ENCODE assay signal across 8 cellular contexts in the genomic region with DNA sequence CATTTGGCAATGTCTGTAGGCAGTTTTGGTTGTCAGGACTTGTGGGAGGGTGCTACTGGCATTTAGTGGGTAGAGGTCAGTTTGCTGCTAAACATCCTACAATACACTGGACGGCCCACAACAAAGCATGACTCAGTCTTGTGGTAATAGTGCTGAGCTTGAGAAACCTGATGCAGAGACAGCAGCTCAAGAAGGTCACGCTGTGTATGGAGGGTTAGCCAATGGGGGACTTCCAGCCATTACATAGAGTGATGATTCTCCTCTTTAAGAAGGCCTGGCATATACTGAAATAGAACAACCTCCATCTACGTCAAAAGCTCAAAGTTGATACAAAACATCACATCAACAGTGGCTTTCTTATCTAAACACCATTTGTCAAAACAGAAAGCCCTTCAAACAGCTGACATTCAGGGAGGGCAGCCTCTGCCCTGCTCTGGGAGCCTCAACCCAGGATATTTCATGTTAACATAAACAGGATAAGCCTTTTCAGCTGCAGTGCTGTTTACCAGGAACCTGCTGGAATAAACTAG.
DNase-seq lines count a peak whose midpoint lies in the region; TF ChIP-seq lines count a peak whose summit lies in the region.

No MANE protein-coding gene starts in this region.

- no peak for TF ChIP-seq POLR2A in prostate gland (IDR thresholded peaks at IDR 0.05)

- no peak overlapping the region for H3K27ac ChIP-seq in epithelial cell of prostate
- H3K27ac ChIP-seq in osteoblast (ENCODE audit: low read depth, low read length): peak overlapping the region; percentile 17
- H3K27ac ChIP-seq in prostate gland: no peak overlapping the region

- intact Hi-C loops in prostate gland (cut with DNase I): no loop called here

- no peaks in the 10 kb centered on the region for H3K36me3 ChIP-seq in MG63
- no peaks in the 10 kb centered on the region for H3K36me3 ChIP-seq in osteoblast (ENCODE audit: insufficient read depth, low read length)
- H3K36me3 ChIP-seq in prostate gland: no peaks in the 10 kb centered on the region

- H3K27me3 ChIP-seq in MG63 (no peaks in the 10 kb centered on the region), osteoblast (ENCODE audit: insufficient read depth, low read length) (peaks cover 7% of the 10 kb centered on the region), prostate gland (replicated peaks; ENCODE audit: insufficient read depth) (no peaks in the 10 kb centered on the region)

- no peak for TF ChIP-seq CTCF in GM13977 (IDR thresholded peaks at IDR 0.05; ENCODE audit: extremely low read depth, insufficient read depth, missing control alignments)
- no peak for TF ChIP-seq CTCF in osteoblast (IDR thresholded peaks at IDR 0.05; ENCODE audit: extremely low read depth, low read depth, low read length)
- TF ChIP-seq CTCF in prostate gland (IDR thresholded peaks at IDR 0.05): no peak

- peak overlapping the region; percentile 5 for H3K4me2 ChIP-seq in osteoblast (ENCODE audit: insufficient read depth, low read length)

- H3K9me3 ChIP-seq in MG63 (no peaks in the 10 kb centered on the region; the same call in 1 of the 2 replicates), osteoblast (ENCODE audit: low read depth, low read length) (no peaks in the 10 kb centered on the region), prostate gland (no peaks in the 10 kb centered on the region)

- no peaks in the 10 kb centered on the region for H3K79me2 ChIP-seq in osteoblast (ENCODE audit: insufficient read depth, low read length)

- DNase-seq in GM13977 (ENCODE audit: low spot score) (peak; percentile 12), MG63 (peak; percentile 73), epithelial cell of prostate (ENCODE audit: low read depth, low spot score) (peak; percentile 33), osteoblast (ENCODE audit: insufficient read length, low spot score, missing footprints) (peak; percentile 82), NCI-H345 (lab: John Stamatoyannopoulos, UW) (no peak), prostate gland (ENCODE audit: low spot score) (no peak), NCI-H82 (lab: John Stamatoyannopoulos, UW) (no peak)
- no peak for DNase-seq in stimulated activated naive CD4-positive, alpha-beta T cell (lab: John Stamatoyannopoulos, UW)

- in situ Hi-C loops in GM13977 (cut with MboI; ENCODE audit: low pct_unique_long_range_greater_than_20kb, low sequenced_read_pairs, unreplicated experiment): no loop called here

- H3K4me3 ChIP-seq in MG63 (no peak overlapping the region), osteoblast (ENCODE audit: insufficient read depth, low read length) (no peak overlapping the region), prostate gland (no peak overlapping the region)

- no peaks in the 10 kb centered on the region for H4K20me1 ChIP-seq in osteoblast (ENCODE audit: insufficient read depth, low read length)

- WGBS in prostate gland: 75% methylated on average over 3 of the region's 3 CpGs

- H2AFZ ChIP-seq in osteoblast (ENCODE audit: low read length): peak overlapping the region; percentile 24

- H3K4me1 ChIP-seq in osteoblast (ENCODE audit: insufficient read depth, low read length) (peaks cover 10% of the 10 kb centered on the region), prostate gland (replicated peaks) (no peaks in the 10 kb centered on the region)

Comparison
In these comparisons a context has a peak if more than half of its experiments do, and no peak if none do; other contexts are left out.
1. DNase-seq: peak in GM13977 (single experiment), MG63 (single experiment), epithelial cell of prostate (single experiment) and osteoblast (single experiment); none in NCI-H345 (single experiment), prostate gland (single experiment), stimulated activated naive CD4-positive, alpha-beta T cell (0 of 6) and NCI-H82 (single experiment).